ENCODE assay signal across 8 cellular contexts in genomic region chr2:135874966-135875365, GRCh38. TPM values are rescaled to one million over a fixed set of nuclear protein-coding genes. Genes with fewer than 3 reads are reported as not detected.
DNase-seq lines count a peak whose midpoint lies in the region; ATAC-seq and TF ChIP-seq lines count a peak whose summit lies in the region.

No MANE protein-coding gene starts in this region.

- H3K27ac ChIP-seq in A673 (ENCODE audit: low read depth, low read length, poor library complexity, severe bottlenecking) (no peak overlapping the region), spleen (peak overlapping the region in 1 of 8 donors; percentile 76)

- peak overlapping the region; percentile 95 for H3K4me3 Mint-ChIP-seq in activated naive CD4-positive, alpha-beta T cell treated with anti-CD3 and anti-CD28 coated beads, Interleukin-2, amount 50 U/mL, for 24 hours

- DNase-seq in A673 (ENCODE audit: low spot score) (no peak), HAP-1 (ENCODE audit: low spot score in 2 of 2) (no peak), kidney epithelial cell (ENCODE audit: low read depth) (no peak), nucleus accumbens (lab: John Stamatoyannopoulos, UW) (no peak), spleen (no peak)
- DNase-seq in activated effector memory CD4-positive, alpha-beta T cell treated with Interleukin-2 at 50 U/mL for 16 hours, result no peak

- H3K9me3 ChIP-seq in A673 (ENCODE audit: low read depth, low read length, poor library complexity, severe bottlenecking) (no peaks in the 10 kb centered on the region), HAP-1 (no peaks in the 10 kb centered on the region), spleen (no peaks in the 10 kb centered on the region)

- H3K4me3 ChIP-seq in A673 (ENCODE audit: low read depth, low read length, poor library complexity, severe bottlenecking) (peak overlapping the region; percentile 89), HAP-1 (peak overlapping the region; percentile 72), kidney epithelial cell (ENCODE audit: low read depth, low read length) (peak overlapping the region; percentile 77), spleen (peak overlapping the region in 4 of 8 donors; percentile 69 to 99 (median 84))

- H3K36me3 Mint-ChIP-seq in activated naive CD4-positive, alpha-beta T cell treated with anti-CD3 and anti-CD28 coated beads, Interleukin-2, amount 50 U/mL, for 24 hours, result peaks cover 19% of the 10 kb centered on the region

- TF ChIP-seq CTCF in A673 (conservative IDR thresholded peaks at IDR 0.05; ENCODE audit: low read depth, low read length) (no peak), kidney epithelial cell (IDR thresholded peaks at IDR 0.05; ENCODE audit: insufficient read depth, low read length, poor library complexity, severe bottlenecking) (no peak), spleen (IDR thresholded peaks at IDR 0.05 in 8 of 11, conservative IDR thresholded peaks at IDR 0.05 in 3 of 11) (no peak)

- H3K4me1 Mint-ChIP-seq in activated naive CD4-positive, alpha-beta T cell treated with anti-CD3 and anti-CD28 coated beads, Interleukin-2, amount 50 U/mL, for 24 hours, result peaks cover 56% of the 10 kb centered on the region

- in situ Hi-C loops in HAP-1 (cut with MboI; ENCODE audit: low sequenced_read_pairs), result no loop called here

- no TSS peak for BruUV-seq in A673 (replicated peaks; lab: Mats Ljungman, UMichigan)

- intact Hi-C loops in A673 (cut with micrococcal nuclease; ENCODE audit: unreplicated experiment), result no loop called here
- intact Hi-C loops in spleen (cut with DNase I; ENCODE audit: low total_unique reads), result no loop called here

- no peaks in the 10 kb centered on the region for H3K27me3 Mint-ChIP-seq in activated naive CD4-positive, alpha-beta T cell treated with anti-CD3 and anti-CD28 coated beads, Interleukin-2, amount 50 U/mL, for 24 hours

- H3K4me1 ChIP-seq in A673 (ENCODE audit: insufficient read depth, low read length, poor library complexity, severe bottlenecking), result peaks cover 18% of the 10 kb centered on the region
- peaks cover 12% of the 10 kb centered on the region; the same call in 1 of the 2 replicates for H3K4me1 ChIP-seq in HAP-1
- peaks cover 7 to 35% (median 23%) of the 10 kb centered on the region in 6 donors for H3K4me1 ChIP-seq in spleen

- no peaks in the 10 kb centered on the region for H3K9me3 Mint-ChIP-seq in activated naive CD4-positive, alpha-beta T cell treated with anti-CD3 and anti-CD28 coated beads, Interleukin-2, amount 50 U/mL, for 24 hours

- no peak for ATAC-seq in GM19351 (IDR thresholded peaks at IDR 0.05; ENCODE audit: unreplicated experiment)

- H3K27me3 ChIP-seq in A673 (replicated peaks; ENCODE audit: insufficient read depth, low read depth, low read length, poor library complexity) (no peaks in the 10 kb centered on the region), HAP-1 (ENCODE audit: low read depth) (no peaks in the 10 kb centered on the region), kidney epithelial cell (ENCODE audit: control insufficient read depth, insufficient read depth, low read length) (no peaks in the 10 kb centered on the region), spleen (replicated peaks in 1 of 7) (no peaks in the 10 kb centered on the region)

- CTCF ChIA-PET in A673 (lab: Charles Lee), result no interaction called here

- WGBS in spleen, 5 donors, result 72 to 92% (median 82%) methylated on average over 16 of the region's 16 CpGs

- POLR2A ChIA-PET in A673 (lab: Charles Lee; ENCODE audit: low non-redundant PET), result no interaction called here

- peak overlapping the region; percentile 98 for H3K27ac Mint-ChIP-seq in activated naive CD4-positive, alpha-beta T cell treated with anti-CD3 and anti-CD28 coated beads, Interleukin-2, amount 50 U/mL, for 24 hours

- H3K36me3 ChIP-seq in A673 (ENCODE audit: insufficient read depth, low read length, poor library complexity, severe bottlenecking), result peaks cover 37% of the 10 kb centered on the region
- peaks cover 36% of the 10 kb centered on the region for H3K36me3 ChIP-seq in HAP-1 (replicated peaks)
- no peaks in the 10 kb centered on the region for H3K36me3 ChIP-seq in kidney epithelial cell (ENCODE audit: control insufficient read depth, insufficient read depth, low read length)
- H3K36me3 ChIP-seq in spleen, result peaks cover 0 to 28% (median 4%) of the 10 kb centered on the region in 6 donors

- TF ChIP-seq POLR2A in spleen (IDR thresholded peaks at IDR 0.05), result no peak

RNA-seq across cellular contexts. Expression of gene MCM6, which starts 1.3 kb away (rescaled TPM):
- total RNA-seq in A673 (2021) (101 and 111 TPM in 2 replicates), kidney epithelial cell (9.4 and 11.1 TPM in 2 replicates), spleen (10 to 100 TPM; 10.4 to 17.9 (median 13.1) TPM)
- polyA plus RNA-seq in spleen, result 10 to 100 TPM in 2 of 3 donors, 1 to 10 TPM in 1; 4.9 to 12.6 (median 10.2) TPM

RNA-seq across cellular contexts. Expression of gene LCT, which starts 38.0 kb away (rescaled TPM):
- total RNA-seq in A673 (2021) (0.37 and 0.39 TPM in 2 replicates), kidney epithelial cell (not detected in 2 replicates), spleen (under 1 TPM in 5 of 7 donors, not detected in 2; 0.06 to 0.19 (median 0.07) TPM)
- under 1 TPM in 2 of 3 donors, not detected in 1; 0.02 to 0.03 TPM for polyA plus RNA-seq in spleen
